In the genomic region with DNA sequence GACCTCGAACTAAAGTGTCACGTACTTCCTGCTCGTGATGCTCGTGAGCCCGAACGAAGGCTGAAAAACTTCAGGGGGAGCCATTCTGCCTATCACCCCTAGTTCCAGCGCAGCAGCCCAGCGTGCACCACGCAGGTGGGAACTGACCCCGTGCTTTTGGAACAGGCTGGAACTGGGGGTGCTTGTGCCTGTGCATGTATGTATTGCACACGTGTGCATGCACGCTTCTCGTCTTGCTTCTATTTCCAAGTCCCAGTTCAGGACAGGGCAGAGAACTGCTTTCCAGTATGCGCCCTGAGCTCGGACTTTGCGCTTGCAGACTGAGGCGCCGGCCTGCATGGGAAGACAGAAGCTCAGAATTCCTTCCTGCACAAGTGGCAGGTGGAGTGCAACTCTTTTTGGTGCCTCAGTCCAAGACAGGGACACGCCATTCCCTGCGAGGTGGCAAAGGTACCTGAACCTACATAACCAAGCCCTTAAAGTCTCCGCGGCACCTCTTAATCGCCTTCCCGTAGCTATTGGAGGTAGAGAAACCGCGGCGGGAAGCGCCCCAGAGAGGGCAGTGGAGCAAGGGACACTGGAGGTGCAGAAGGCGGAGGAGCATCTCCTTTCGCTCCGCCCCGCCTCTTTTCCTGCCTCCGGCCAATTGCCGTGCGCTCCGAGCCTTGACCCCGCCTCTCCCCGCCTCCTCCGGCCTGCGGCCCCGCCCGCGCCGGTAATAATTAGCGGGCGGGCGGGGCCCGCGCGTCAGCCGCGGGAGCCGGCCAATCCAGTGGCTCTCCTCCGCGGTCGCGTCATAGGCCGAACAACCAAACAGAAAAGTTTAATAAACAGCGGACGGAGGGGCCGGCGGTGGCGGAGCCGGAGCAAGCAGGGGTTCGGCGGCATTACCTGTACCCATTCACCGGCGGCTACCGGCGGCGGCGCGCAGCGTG, we compare ENCODE assay signal across 1 cellular context.
TF ChIP-seq lines count a peak whose summit lies in the region.

A gene (plus strand): TSS at position 826 of the 935 bp plus-strand sequence. CDS start 60,669 bp downstream, outside the sequence.

TF ChIP-seq in HEK293, 187 proteins besides CTCF, POLR2A, EP300 and RAD21 (continued from another document and continues in another):
- TF ChIP-seq, protein P1, sequence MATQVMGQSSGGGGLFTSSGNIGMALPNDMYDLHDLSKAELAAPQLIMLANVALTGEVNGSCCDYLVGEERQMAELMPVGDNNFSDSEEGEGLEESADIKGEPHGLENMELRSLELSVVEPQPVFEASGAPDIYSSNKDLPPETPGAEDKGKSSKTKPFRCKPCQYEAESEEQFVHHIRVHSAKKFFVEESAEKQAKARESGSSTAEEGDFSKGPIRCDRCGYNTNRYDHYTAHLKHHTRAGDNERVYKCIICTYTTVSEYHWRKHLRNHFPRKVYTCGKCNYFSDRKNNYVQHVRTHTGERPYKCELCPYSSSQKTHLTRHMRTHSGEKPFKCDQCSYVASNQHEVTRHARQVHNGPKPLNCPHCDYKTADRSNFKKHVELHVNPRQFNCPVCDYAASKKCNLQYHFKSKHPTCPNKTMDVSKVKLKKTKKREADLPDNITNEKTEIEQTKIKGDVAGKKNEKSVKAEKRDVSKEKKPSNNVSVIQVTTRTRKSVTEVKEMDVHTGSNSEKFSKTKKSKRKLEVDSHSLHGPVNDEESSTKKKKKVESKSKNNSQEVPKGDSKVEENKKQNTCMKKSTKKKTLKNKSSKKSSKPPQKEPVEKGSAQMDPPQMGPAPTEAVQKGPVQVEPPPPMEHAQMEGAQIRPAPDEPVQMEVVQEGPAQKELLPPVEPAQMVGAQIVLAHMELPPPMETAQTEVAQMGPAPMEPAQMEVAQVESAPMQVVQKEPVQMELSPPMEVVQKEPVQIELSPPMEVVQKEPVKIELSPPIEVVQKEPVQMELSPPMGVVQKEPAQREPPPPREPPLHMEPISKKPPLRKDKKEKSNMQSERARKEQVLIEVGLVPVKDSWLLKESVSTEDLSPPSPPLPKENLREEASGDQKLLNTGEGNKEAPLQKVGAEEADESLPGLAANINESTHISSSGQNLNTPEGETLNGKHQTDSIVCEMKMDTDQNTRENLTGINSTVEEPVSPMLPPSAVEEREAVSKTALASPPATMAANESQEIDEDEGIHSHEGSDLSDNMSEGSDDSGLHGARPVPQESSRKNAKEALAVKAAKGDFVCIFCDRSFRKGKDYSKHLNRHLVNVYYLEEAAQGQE (tag by site-specific recombination; IDR thresholded peaks at IDR 0.05) = no peak
- TF ChIP-seq, protein P2, sequence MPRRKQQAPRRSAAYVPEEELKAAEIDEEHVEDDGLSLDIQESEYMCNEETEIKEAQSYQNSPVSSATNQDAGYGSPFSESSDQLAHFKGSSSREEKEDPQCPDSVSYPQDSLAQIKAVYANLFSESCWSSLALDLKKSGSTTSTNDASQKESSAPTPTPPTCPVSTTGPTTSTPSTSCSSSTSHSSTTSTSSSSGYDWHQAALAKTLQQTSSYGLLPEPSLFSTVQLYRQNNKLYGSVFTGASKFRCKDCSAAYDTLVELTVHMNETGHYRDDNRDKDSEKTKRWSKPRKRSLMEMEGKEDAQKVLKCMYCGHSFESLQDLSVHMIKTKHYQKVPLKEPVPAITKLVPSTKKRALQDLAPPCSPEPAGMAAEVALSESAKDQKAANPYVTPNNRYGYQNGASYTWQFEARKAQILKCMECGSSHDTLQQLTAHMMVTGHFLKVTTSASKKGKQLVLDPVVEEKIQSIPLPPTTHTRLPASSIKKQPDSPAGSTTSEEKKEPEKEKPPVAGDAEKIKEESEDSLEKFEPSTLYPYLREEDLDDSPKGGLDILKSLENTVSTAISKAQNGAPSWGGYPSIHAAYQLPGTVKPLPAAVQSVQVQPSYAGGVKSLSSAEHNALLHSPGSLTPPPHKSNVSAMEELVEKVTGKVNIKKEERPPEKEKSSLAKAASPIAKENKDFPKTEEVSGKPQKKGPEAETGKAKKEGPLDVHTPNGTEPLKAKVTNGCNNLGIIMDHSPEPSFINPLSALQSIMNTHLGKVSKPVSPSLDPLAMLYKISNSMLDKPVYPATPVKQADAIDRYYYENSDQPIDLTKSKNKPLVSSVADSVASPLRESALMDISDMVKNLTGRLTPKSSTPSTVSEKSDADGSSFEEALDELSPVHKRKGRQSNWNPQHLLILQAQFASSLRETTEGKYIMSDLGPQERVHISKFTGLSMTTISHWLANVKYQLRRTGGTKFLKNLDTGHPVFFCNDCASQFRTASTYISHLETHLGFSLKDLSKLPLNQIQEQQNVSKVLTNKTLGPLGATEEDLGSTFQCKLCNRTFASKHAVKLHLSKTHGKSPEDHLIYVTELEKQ (tag by site-specific recombination; IDR thresholded peaks at IDR 0.05; ENCODE audit: borderline replicate concordance) = no peak
- TF ChIP-seq ZNF76 (tag by site-specific recombination; IDR thresholded peaks at IDR 0.05; ENCODE audit: borderline replicate concordance, low read depth) = peak; percentile 79
- TF ChIP-seq ZNF354C (tag by site-specific recombination; IDR thresholded peaks at IDR 0.05; ENCODE audit: borderline replicate concordance, low read depth) = no peak
- TF ChIP-seq, protein P3, sequence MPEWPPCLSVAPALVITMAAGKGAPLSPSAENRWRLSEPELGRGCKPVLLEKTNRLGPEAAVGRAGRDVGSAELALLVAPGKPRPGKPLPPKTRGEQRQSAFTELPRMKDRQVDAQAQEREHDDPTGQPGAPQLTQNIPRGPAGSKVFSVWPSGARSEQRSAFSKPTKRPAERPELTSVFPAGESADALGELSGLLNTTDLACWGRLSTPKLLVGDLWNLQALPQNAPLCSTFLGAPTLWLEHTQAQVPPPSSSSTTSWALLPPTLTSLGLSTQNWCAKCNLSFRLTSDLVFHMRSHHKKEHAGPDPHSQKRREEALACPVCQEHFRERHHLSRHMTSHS (tag by site-specific recombination; IDR thresholded peaks at IDR 0.05) = no peak
- TF ChIP-seq ZNF394 (tag by site-specific recombination; IDR thresholded peaks at IDR 0.05; ENCODE audit: borderline replicate concordance) = no peak
- 0 out of 2 replicates have a peak, but pooled peaks have one; percentile 48 for TF ChIP-seq ZXDB (tag by site-specific recombination; IDR thresholded peaks at IDR 0.05)
- no peak for TF ChIP-seq ZNF529 (tag by site-specific recombination; IDR thresholded peaks at IDR 0.05; ENCODE audit: insufficient replicate concordance)
- TF ChIP-seq SP3 (tag by site-specific recombination; IDR thresholded peaks at IDR 0.05) = peak; percentile 87
- TF ChIP-seq BCL11A (tag by site-specific recombination; IDR thresholded peaks at IDR 0.05; ENCODE audit: low read depth) = no peak
- TF ChIP-seq, protein P4, sequence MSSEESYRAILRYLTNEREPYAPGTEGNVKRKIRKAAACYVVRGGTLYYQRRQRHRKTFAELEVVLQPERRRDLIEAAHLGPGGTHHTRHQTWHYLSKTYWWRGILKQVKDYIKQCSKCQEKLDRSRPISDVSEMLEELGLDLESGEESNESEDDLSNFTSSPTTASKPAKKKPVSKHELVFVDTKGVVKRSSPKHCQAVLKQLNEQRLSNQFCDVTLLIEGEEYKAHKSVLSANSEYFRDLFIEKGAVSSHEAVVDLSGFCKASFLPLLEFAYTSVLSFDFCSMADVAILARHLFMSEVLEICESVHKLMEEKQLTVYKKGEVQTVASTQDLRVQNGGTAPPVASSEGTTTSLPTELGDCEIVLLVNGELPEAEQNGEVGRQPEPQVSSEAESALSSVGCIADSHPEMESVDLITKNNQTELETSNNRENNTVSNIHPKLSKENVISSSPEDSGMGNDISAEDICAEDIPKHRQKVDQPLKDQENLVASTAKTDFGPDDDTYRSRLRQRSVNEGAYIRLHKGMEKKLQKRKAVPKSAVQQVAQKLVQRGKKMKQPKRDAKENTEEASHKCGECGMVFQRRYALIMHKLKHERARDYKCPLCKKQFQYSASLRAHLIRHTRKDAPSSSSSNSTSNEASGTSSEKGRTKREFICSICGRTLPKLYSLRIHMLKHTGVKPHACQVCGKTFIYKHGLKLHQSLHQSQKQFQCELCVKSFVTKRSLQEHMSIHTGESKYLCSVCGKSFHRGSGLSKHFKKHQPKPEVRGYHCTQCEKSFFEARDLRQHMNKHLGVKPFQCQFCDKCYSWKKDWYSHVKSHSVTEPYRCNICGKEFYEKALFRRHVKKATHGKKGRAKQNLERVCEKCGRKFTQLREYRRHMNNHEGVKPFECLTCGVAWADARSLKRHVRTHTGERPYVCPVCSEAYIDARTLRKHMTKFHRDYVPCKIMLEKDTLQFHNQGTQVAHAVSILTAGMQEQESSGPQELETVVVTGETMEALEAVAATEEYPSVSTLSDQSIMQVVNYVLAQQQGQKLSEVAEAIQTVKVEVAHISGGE (tag by site-specific recombination; conservative IDR thresholded peaks at IDR 0.05; ENCODE audit: low read depth) = peak; percentile 46; the same call in 1 of the 2 replicates
- no peak for TF ChIP-seq ZNF830 (tag by site-specific recombination; IDR thresholded peaks at IDR 0.05; ENCODE audit: low read depth)
- peak; percentile 81 for TF ChIP-seq ZNF600 (tag by site-specific recombination; IDR thresholded peaks at IDR 0.05)
- TF ChIP-seq, protein P5, sequence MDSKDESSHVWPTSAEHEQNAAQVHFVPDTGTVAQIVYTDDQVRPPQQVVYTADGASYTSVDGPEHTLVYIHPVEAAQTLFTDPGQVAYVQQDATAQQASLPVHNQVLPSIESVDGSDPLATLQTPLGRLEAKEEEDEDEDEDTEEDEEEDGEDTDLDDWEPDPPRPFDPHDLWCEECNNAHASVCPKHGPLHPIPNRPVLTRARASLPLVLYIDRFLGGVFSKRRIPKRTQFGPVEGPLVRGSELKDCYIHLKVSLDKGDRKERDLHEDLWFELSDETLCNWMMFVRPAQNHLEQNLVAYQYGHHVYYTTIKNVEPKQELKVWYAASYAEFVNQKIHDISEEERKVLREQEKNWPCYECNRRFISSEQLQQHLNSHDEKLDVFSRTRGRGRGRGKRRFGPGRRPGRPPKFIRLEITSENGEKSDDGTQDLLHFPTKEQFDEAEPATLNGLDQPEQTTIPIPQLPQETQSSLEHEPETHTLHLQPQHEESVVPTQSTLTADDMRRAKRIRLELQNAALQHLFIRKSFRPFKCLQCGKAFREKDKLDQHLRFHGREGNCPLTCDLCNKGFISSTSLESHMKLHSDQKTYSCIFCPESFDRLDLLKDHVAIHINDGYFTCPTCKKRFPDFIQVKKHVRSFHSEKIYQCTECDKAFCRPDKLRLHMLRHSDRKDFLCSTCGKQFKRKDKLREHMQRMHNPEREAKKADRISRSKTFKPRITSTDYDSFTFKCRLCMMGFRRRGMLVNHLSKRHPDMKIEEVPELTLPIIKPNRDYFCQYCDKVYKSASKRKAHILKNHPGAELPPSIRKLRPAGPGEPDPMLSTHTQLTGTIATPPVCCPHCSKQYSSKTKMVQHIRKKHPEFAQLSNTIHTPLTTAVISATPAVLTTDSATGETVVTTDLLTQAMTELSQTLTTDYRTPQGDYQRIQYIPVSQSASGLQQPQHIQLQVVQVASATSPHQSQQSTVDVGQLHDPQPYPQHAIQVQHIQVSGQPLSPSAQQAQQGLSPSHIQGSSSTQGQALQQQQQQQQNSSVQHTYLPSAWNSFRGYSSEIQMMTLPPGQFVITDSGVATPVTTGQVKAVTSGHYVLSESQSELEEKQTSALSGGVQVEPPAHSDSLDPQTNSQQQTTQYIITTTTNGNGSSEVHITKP (tag by site-specific recombination; IDR thresholded peaks at IDR 0.05) = peak; percentile 17; the same call in 1 of the 2 replicates
- TF ChIP-seq ZNF239 (tag by site-specific recombination; IDR thresholded peaks at IDR 0.05) = no peak
- TF ChIP-seq ZNF670 (tag by site-specific recombination; IDR thresholded peaks at IDR 0.05; ENCODE audit: low read depth) = no peak
- no peak for TF ChIP-seq ZNF423 (tag by site-specific recombination; IDR thresholded peaks at IDR 0.05)
- TF ChIP-seq, protein P6, sequence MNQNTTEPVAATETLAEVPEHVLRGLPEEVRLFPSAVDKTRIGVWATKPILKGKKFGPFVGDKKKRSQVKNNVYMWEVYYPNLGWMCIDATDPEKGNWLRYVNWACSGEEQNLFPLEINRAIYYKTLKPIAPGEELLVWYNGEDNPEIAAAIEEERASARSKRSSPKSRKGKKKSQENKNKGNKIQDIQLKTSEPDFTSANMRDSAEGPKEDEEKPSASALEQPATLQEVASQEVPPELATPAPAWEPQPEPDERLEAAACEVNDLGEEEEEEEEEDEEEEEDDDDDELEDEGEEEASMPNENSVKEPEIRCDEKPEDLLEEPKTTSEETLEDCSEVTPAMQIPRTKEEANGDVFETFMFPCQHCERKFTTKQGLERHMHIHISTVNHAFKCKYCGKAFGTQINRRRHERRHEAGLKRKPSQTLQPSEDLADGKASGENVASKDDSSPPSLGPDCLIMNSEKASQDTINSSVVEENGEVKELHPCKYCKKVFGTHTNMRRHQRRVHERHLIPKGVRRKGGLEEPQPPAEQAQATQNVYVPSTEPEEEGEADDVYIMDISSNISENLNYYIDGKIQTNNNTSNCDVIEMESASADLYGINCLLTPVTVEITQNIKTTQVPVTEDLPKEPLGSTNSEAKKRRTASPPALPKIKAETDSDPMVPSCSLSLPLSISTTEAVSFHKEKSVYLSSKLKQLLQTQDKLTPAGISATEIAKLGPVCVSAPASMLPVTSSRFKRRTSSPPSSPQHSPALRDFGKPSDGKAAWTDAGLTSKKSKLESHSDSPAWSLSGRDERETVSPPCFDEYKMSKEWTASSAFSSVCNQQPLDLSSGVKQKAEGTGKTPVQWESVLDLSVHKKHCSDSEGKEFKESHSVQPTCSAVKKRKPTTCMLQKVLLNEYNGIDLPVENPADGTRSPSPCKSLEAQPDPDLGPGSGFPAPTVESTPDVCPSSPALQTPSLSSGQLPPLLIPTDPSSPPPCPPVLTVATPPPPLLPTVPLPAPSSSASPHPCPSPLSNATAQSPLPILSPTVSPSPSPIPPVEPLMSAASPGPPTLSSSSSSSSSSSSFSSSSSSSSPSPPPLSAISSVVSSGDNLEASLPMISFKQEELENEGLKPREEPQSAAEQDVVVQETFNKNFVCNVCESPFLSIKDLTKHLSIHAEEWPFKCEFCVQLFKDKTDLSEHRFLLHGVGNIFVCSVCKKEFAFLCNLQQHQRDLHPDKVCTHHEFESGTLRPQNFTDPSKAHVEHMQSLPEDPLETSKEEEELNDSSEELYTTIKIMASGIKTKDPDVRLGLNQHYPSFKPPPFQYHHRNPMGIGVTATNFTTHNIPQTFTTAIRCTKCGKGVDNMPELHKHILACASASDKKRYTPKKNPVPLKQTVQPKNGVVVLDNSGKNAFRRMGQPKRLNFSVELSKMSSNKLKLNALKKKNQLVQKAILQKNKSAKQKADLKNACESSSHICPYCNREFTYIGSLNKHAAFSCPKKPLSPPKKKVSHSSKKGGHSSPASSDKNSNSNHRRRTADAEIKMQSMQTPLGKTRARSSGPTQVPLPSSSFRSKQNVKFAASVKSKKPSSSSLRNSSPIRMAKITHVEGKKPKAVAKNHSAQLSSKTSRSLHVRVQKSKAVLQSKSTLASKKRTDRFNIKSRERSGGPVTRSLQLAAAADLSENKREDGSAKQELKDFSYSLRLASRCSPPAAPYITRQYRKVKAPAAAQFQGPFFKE (tag by site-specific recombination; IDR thresholded peaks at IDR 0.05; ENCODE audit: borderline replicate concordance) = no peak
- TF ChIP-seq ZNF16 (tag by site-specific recombination; IDR thresholded peaks at IDR 0.05; ENCODE audit: low read depth) = no peak
- no peak for TF ChIP-seq KLF16 (tag by site-specific recombination; IDR thresholded peaks at IDR 0.05)
- TF ChIP-seq ZNF510 (tag by site-specific recombination; IDR thresholded peaks at IDR 0.05; ENCODE audit: insufficient replicate concordance) = no peak
- TF ChIP-seq, protein P7, sequence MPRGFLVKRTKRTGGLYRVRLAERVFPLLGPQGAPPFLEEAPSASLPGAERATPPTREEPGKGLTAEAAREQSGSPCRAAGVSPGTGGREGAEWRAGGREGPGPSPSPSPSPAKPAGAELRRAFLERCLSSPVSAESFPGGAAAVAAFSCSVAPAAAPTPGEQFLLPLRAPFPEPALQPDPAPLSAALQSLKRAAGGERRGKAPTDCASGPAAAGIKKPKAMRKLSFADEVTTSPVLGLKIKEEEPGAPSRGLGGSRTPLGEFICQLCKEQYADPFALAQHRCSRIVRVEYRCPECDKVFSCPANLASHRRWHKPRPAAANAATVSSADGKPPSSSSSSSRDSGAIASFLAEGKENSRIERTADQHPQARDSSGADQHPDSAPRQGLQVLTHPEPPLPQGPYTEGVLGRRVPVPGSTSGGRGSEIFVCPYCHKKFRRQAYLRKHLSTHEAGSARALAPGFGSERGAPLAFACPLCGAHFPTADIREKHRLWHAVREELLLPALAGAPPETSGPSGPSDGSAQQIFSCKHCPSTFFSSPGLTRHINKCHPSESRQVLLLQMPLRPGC (tag by site-specific recombination; IDR thresholded peaks at IDR 0.05) = no peak
- TF ChIP-seq ZNF133 (tag by site-specific recombination; IDR thresholded peaks at IDR 0.05) = no peak
